In the genomic region with DNA sequence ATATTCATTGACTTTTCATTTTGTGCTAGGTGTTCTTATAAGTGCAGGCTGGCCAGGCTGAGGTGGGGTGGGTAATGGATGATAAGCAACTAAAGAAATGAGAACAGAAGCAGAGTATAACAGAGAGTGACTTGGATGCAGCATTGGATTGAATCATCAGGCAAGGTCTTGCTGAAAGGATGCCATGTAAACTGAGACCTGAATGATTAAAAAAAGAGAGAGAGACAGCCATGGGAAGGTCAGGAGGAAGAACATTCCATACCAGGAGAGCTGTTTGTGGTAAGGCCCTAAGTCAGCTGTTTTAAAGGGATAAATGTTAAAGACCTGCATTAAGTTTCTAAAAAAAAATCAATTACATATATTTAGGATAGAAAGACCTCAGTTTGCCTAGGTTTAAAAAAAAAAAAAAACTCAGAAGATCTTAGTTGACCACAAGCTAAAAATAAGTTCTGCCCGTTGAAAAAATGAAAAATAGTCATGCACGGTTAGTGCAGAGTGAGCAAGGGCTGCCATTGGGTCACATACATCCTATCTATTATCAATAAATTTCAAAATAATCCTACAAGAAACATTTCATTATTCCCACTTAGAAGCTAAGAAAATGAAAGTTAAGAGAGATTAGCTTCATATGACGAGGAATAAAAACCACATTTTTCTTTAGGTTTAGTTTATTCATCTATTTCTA, we compare ENCODE assay signal across 15 cellular contexts. TPM values are rescaled to one million over a fixed set of nuclear protein-coding genes. Genes with fewer than 3 reads are reported as not detected.
"Had no signal": no experiment of that assay in that cellular context is flagged by ENCODE, and none has a peak within 500 bp of the region (broad histone marks: within the 10 kb centered on the region; RNA-seq: fewer than 3 reads in every experiment).

No MANE protein-coding gene starts in this region.

- H3K79me2 ChIP-seq: parathyroid adenoma had no signal

- DNase-seq: activated B cell treated with CpG ODN at 0.5 μM for 24 hours; activated CD4-positive, alpha-beta T cell treated with anti-CD3 and anti-CD28 coated beads, Interleukin-2, amount 50 U/mL, for 1 hour; caudate nucleus; effector CD4-positive, alpha-beta T cell; heart right ventricle; naive B cell; retina; small intestine had no signal

- H3K9ac ChIP-seq: parathyroid adenoma had no signal

- H3K4me1 ChIP-seq: heart right ventricle, parathyroid adenoma had no signal

- ATAC-seq: activated naive CD4-positive, alpha-beta T cell treated with anti-CD3 and anti-CD28 coated beads, Interleukin-2, amount 50 U/mL, for 72 hours; heart right ventricle had no signal

- H3K27me3 ChIP-seq: heart right ventricle had no signal

- H3K27ac ChIP-seq: coronary artery, heart right ventricle, parathyroid adenoma had no signal

- H3K36me3 ChIP-seq: heart right ventricle had no signal

- H2AFZ ChIP-seq: parathyroid adenoma had no signal

- H3K4me3 ChIP-seq: coronary artery, heart right ventricle had no signal

RNA-seq across cellular contexts. Expression of a gene that starts 37.2 kb away (rescaled TPM):
- total RNA-seq: activated B cell treated with CpG ODN at 0.5 μM for 24 hours, endothelial cell of umbilical vein, frontal cortex, lower leg skin, mesothelial cell of epicardium had no signal
